Comparison of ENCODE assay signal across 13 cellular contexts in genomic region chr17:66462010-66462409, GRCh38.
DNase-seq lines count a peak whose midpoint lies in the region; ATAC-seq and TF ChIP-seq lines count a peak whose summit lies in the region.
"Had no signal": no experiment of that assay in that cellular context is flagged by ENCODE, and none has a peak within 500 bp of the region (broad histone marks: within the 10 kb centered on the region; RNA-seq: fewer than 3 reads in every experiment).

No MANE protein-coding gene starts in this region.

- 68 to 88% methylated on average over 4 of the region's 4 CpGs for WGBS in body of pancreas, 2 donors

- peak overlapping the region; percentile 63 for H3K27ac Mint-ChIP-seq in stimulated activated naive CD8-positive, alpha-beta T cell treated with anti-CD3 and anti-CD28 coated beads, Interleukin-15, Interleukin-2, amounts not matched to agents 100 ng/mL and 50 ng/mL, for 24 hours
- H3K27ac Mint-ChIP-seq in stimulated activated naive CD8-positive, alpha-beta T cell treated with anti-CD3 and anti-CD28 coated beads, Interleukin-15, amount 100 ng/mL, for 72 hours: peak overlapping the region in 1 of 2 donors; percentile 57
- H3K27ac Mint-ChIP-seq in nephron progenitor cell: no peak overlapping the region

- peaks cover 3% of the 10 kb centered on the region for H3K9me3 Mint-ChIP-seq in stimulated activated naive CD8-positive, alpha-beta T cell treated with anti-CD3 and anti-CD28 coated beads, Interleukin-15, Interleukin-2, amounts not matched to agents 100 ng/mL and 50 ng/mL, for 24 hours
- peaks cover 10 to 12% of the 10 kb centered on the region in 2 donors for H3K9me3 Mint-ChIP-seq in stimulated activated naive CD8-positive, alpha-beta T cell treated with anti-CD3 and anti-CD28 coated beads, Interleukin-15, amount 100 ng/mL, for 72 hours
- H3K9me3 Mint-ChIP-seq in nephron progenitor cell: peaks cover 2% of the 10 kb centered on the region

- H3K9ac ChIP-seq in SU-DHL-6 (ENCODE audit: low read length): no peak overlapping the region

- H3K27me3 ChIP-seq in SU-DHL-6 (ENCODE audit: low read length): no peaks in the 10 kb centered on the region
- no peaks in the 10 kb centered on the region for H3K27me3 ChIP-seq in body of pancreas

- intact Hi-C loops in mucosa of descending colon (cut with DNase I, micrococcal nuclease) (no loop called here), body of pancreas (cut with DNase I) (no loop called here)

- no peak for ATAC-seq in stimulated activated naive CD8-positive, alpha-beta T cell treated with anti-CD3 and anti-CD28 coated beads, Interleukin-15, amount 100 ng/mL, for 72 hours
- ATAC-seq in mucosa of descending colon (peak; percentile 83), body of pancreas (no peak)

- H3K27ac ChIP-seq in SU-DHL-6 (ENCODE audit: low read depth, low read length): peak overlapping the region; percentile 27
- no peak overlapping the region for H3K27ac ChIP-seq in body of pancreas

- H3K9me3 ChIP-seq in SU-DHL-6 (ENCODE audit: insufficient read depth, low read length) (no peaks in the 10 kb centered on the region), mucosa of descending colon (no peaks in the 10 kb centered on the region), body of pancreas (no peaks in the 10 kb centered on the region)

- H3K4me1 ChIP-seq in mucosa of descending colon (ENCODE audit: low read depth) (peaks cover 11% of the 10 kb centered on the region), body of pancreas (peaks cover 11% of the 10 kb centered on the region)

- no peaks in the 10 kb centered on the region for H3K9me2 ChIP-seq in SU-DHL-6 (replicated peaks; ENCODE audit: insufficient read depth, low read length)

- H3F3A ChIP-seq in SU-DHL-6 (ENCODE audit: insufficient read depth): peaks cover 21% of the 10 kb centered on the region; the same call in 1 of the 2 replicates

- TF ChIP-seq CTCF in SU-DHL-6 (IDR thresholded peaks at IDR 0.05; ENCODE audit: insufficient read depth, low read length, poor library complexity, severe bottlenecking) (no peak), mucosa of descending colon (IDR thresholded peaks at IDR 0.05) (no peak), nephron progenitor cell (IDR thresholded peaks at IDR 0.05) (no peak), body of pancreas (IDR thresholded peaks at IDR 0.05) (no peak)

- peaks cover 53% of the 10 kb centered on the region for H3K36me3 Mint-ChIP-seq in stimulated activated naive CD8-positive, alpha-beta T cell treated with anti-CD3 and anti-CD28 coated beads, Interleukin-15, Interleukin-2, amounts not matched to agents 100 ng/mL and 50 ng/mL, for 24 hours (ENCODE audit: low read depth)
- H3K36me3 Mint-ChIP-seq in nephron progenitor cell (ENCODE audit: low read depth): no peaks in the 10 kb centered on the region

- peaks cover 79% of the 10 kb centered on the region for H3K79me2 ChIP-seq in SU-DHL-6 (ENCODE audit: insufficient read depth, low read length)

- H2AFZ ChIP-seq in SU-DHL-6 (ENCODE audit: low read depth, low read length, severe bottlenecking): no peak overlapping the region

- H3K4me1 Mint-ChIP-seq in stimulated activated naive CD8-positive, alpha-beta T cell treated with anti-CD3 and anti-CD28 coated beads, Interleukin-15, Interleukin-2, amounts not matched to agents 100 ng/mL and 50 ng/mL, for 24 hours (ENCODE audit: low read depth): peaks cover 67% of the 10 kb centered on the region
- peaks cover 60% of the 10 kb centered on the region for H3K4me1 Mint-ChIP-seq in stimulated activated naive CD8-positive, alpha-beta T cell treated with anti-CD3 and anti-CD28 coated beads, Interleukin-15, amount 100 ng/mL, for 72 hours
- H3K4me1 Mint-ChIP-seq in nephron progenitor cell: peaks cover 12% of the 10 kb centered on the region

- H3K4me3 Mint-ChIP-seq in stimulated activated naive CD8-positive, alpha-beta T cell treated with anti-CD3 and anti-CD28 coated beads, Interleukin-15, Interleukin-2, amounts not matched to agents 100 ng/mL and 50 ng/mL, for 24 hours: no peak overlapping the region
- H3K4me3 Mint-ChIP-seq in stimulated activated naive CD8-positive, alpha-beta T cell treated with anti-CD3 and anti-CD28 coated beads, Interleukin-15, amount 100 ng/mL, for 72 hours: no peak overlapping the region
- H3K4me3 Mint-ChIP-seq in nephron progenitor cell: no peak overlapping the region

- H3K36me3 ChIP-seq in SU-DHL-6 (ENCODE audit: low read length) (no peaks in the 10 kb centered on the region), mucosa of descending colon (ENCODE audit: low read depth) (no peaks in the 10 kb centered on the region), body of pancreas (replicated peaks in 1 of 2; ENCODE audit: insufficient read depth in 1 of 2, low read depth in 2 of 2) (no peaks in the 10 kb centered on the region)

- no peak overlapping the region for H3K4me2 ChIP-seq in SU-DHL-6 (ENCODE audit: low read depth, low read length, poor library complexity, severe bottlenecking)

- no peaks in the 10 kb centered on the region for H3K27me3 Mint-ChIP-seq in stimulated activated naive CD8-positive, alpha-beta T cell treated with anti-CD3 and anti-CD28 coated beads, Interleukin-15, Interleukin-2, amounts not matched to agents 100 ng/mL and 50 ng/mL, for 24 hours
- H3K27me3 Mint-ChIP-seq in stimulated activated naive CD8-positive, alpha-beta T cell treated with anti-CD3 and anti-CD28 coated beads, Interleukin-15, amount 100 ng/mL, for 72 hours: no peaks in the 10 kb centered on the region
- H3K27me3 Mint-ChIP-seq in nephron progenitor cell (ENCODE audit: low read depth, poor library complexity): peaks cover 7% of the 10 kb centered on the region

- H4K20me1 ChIP-seq in SU-DHL-6 (ENCODE audit: low read depth, low read length): no peaks in the 10 kb centered on the region

- H3K4me3 ChIP-seq in SU-DHL-6 (ENCODE audit: insufficient read depth, low read length, poor library complexity, severe bottlenecking): no peak overlapping the region
- H3K4me3 ChIP-seq in mucosa of descending colon: no peak overlapping the region
- no peak overlapping the region for H3K4me3 ChIP-seq in body of pancreas

- no peak for TF ChIP-seq POLR2A in body of pancreas (IDR thresholded peaks at IDR 0.05)

- DNase-seq in stimulated activated naive CD8-positive, alpha-beta T cell treated with anti-CD3 and anti-CD28 coated beads, Interleukin-15, amount 100 ng/mL, for 72 hours: no peak
- DNase-seq in mucosa of descending colon (peak in 1 of 3 donors; percentile 59), dedifferentiated amniotic fluid mesenchymal stem cell (ENCODE audit: extremely low spot score) (no peak), nephron progenitor cell (no peak), H4 (ENCODE audit: low spot score) (no peak), body of pancreas (no peak)
- DNase-seq: activated CD4-positive, alpha-beta T cell treated with anti-CD3 and anti-CD28 coated beads, Interleukin-2, amount 50 U/mL, for 4 hours; DMS 273 treated with DMSO at 0.1 percent for 48 hours; NCI-H2081; NCI-H82; stimulated activated CD4-positive, alpha-beta T cell treated with anti-CD3 and anti-CD28 coated beads, Interleukin-12 subunit alpha, Interleukin-12 subunit beta, amount 100 ng/mL, for 4 hours had no signal
